In the genomic region with DNA sequence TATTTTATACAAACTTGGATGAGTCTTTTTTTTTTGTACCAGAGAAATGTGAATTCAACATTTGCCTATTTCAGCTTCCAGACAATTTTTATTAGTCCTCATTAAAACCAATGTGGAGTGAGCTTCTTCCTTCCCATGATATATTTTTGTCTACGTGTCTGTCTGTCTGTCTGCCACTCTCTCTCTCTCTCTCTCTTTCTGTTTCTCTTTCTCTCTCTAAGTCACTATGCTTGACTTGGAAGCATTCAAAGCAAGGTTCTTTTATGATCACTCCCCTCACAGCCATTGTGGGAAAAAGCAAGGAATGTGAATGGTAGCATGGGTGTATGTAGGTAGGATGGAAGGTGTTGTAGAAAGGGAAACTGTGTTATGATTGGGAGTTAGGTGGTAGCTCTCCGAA, we compare ENCODE assay signal across 2 cellular contexts.
TF ChIP-seq lines count a peak whose summit lies in the region.

No MANE protein-coding gene starts in this region.

TF ChIP-seq in HEK293, 187 proteins besides CTCF, POLR2A, EP300 and RAD21 (continued from another document):
- no peak for TF ChIP-seq ZNF19 (tag by site-specific recombination; IDR thresholded peaks at IDR 0.05; ENCODE audit: low read depth)

TF ChIP-seq in GM12878, 131 proteins besides CTCF, POLR2A, EP300 and RAD21 (continued from another document):
- TF ChIP-seq, protein P1, sequence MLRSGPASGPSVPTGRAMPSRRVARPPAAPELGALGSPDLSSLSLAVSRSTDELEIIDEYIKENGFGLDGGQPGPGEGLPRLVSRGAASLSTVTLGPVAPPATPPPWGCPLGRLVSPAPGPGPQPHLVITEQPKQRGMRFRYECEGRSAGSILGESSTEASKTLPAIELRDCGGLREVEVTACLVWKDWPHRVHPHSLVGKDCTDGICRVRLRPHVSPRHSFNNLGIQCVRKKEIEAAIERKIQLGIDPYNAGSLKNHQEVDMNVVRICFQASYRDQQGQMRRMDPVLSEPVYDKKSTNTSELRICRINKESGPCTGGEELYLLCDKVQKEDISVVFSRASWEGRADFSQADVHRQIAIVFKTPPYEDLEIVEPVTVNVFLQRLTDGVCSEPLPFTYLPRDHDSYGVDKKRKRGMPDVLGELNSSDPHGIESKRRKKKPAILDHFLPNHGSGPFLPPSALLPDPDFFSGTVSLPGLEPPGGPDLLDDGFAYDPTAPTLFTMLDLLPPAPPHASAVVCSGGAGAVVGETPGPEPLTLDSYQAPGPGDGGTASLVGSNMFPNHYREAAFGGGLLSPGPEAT (IDR thresholded peaks at IDR 0.05; ENCODE audit: low read depth), result no peak
- TF ChIP-seq HCFC1 (IDR thresholded peaks at IDR 0.05; ENCODE audit: low read length) (no peak), EGR1 (IDR thresholded peaks at IDR 0.05; ENCODE audit: borderline replicate concordance in 1 of 2, low read depth in 2 of 2, low read length in 2 of 2) (no peak), GABPA (IDR thresholded peaks at IDR 0.05; ENCODE audit: low read depth) (no peak), MXI1 (IDR thresholded peaks at IDR 0.05; ENCODE audit: low read depth, low read length) (no peak)
- TF ChIP-seq, protein P2, sequence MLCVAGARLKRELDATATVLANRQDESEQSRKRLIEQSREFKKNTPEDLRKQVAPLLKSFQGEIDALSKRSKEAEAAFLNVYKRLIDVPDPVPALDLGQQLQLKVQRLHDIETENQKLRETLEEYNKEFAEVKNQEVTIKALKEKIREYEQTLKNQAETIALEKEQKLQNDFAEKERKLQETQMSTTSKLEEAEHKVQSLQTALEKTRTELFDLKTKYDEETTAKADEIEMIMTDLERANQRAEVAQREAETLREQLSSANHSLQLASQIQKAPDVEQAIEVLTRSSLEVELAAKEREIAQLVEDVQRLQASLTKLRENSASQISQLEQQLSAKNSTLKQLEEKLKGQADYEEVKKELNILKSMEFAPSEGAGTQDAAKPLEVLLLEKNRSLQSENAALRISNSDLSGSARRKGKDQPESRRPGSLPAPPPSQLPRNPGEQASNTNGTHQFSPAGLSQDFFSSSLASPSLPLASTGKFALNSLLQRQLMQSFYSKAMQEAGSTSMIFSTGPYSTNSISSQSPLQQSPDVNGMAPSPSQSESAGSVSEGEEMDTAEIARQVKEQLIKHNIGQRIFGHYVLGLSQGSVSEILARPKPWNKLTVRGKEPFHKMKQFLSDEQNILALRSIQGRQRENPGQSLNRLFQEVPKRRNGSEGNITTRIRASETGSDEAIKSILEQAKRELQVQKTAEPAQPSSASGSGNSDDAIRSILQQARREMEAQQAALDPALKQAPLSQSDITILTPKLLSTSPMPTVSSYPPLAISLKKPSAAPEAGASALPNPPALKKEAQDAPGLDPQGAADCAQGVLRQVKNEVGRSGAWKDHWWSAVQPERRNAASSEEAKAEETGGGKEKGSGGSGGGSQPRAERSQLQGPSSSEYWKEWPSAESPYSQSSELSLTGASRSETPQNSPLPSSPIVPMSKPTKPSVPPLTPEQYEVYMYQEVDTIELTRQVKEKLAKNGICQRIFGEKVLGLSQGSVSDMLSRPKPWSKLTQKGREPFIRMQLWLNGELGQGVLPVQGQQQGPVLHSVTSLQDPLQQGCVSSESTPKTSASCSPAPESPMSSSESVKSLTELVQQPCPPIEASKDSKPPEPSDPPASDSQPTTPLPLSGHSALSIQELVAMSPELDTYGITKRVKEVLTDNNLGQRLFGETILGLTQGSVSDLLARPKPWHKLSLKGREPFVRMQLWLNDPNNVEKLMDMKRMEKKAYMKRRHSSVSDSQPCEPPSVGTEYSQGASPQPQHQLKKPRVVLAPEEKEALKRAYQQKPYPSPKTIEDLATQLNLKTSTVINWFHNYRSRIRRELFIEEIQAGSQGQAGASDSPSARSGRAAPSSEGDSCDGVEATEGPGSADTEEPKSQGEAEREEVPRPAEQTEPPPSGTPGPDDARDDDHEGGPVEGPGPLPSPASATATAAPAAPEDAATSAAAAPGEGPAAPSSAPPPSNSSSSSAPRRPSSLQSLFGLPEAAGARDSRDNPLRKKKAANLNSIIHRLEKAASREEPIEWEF (IDR thresholded peaks at IDR 0.05; ENCODE audit: insufficient replicate concordance, low read depth, low read length), result no peak
